ENCODE assay signal across 24 cellular contexts in the genomic region with DNA sequence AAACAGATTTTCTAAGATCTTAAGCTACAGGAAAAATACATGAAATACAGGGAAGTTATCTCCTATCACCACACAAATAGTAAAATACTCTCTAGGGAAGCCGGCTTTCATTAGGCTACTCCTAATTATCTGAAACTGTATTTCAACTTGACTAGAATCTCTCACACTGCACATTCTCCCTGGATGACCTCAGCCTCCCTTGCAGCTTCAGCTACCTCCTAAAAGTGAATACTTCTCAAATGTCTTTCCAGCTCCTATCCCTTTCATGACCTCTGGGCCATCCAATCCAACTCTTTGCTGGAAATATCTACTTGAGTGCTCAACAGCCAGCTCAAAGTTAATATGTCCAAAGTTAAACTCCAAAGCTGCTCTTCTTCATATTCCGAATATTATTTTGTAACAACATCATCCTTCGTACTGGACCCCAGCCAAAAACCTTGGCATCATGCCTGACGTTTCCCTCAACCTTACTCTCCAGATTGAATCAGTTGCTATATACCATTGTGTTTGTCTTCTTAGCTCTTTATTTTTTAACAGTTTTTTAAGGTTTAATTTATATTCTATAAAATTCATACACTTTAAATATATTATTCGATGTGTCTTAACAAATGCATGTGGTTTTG. TPM values are rescaled to one million over a fixed set of nuclear protein-coding genes. Genes with fewer than 3 reads are reported as not detected.
DNase-seq lines count a peak whose midpoint lies in the region; ATAC-seq and TF ChIP-seq lines count a peak whose summit lies in the region.
"Had no signal": no experiment of that assay in that cellular context is flagged by ENCODE, and none has a peak within 500 bp of the region (broad histone marks: within the 10 kb centered on the region; RNA-seq: fewer than 3 reads in every experiment).

No MANE protein-coding gene starts in this region.

- WGBS in gastroesophageal sphincter (ENCODE audit: low coverage in 1 of 2), 2 donors: 45 to 47% methylated on average over 5 of the region's 5 CpGs

- H3K9me3 ChIP-seq in gastroesophageal sphincter (no peaks in the 10 kb centered on the region), tibial artery (no peaks in the 10 kb centered on the region)
- H3K9me3 ChIP-seq: thyroid gland had no signal

- peaks cover 3% of the 10 kb centered on the region for H3K27me3 Mint-ChIP-seq in activated naive CD8-positive, alpha-beta T cell treated with anti-CD3 and anti-CD28 coated beads, Interleukin-2, amount 50 U/mL, for 24 hours

- H3K9me3 Mint-ChIP-seq in activated naive CD8-positive, alpha-beta T cell treated with anti-CD3 and anti-CD28 coated beads, Interleukin-2, amount 50 U/mL, for 24 hours: no peaks in the 10 kb centered on the region
- H3K9me3 Mint-ChIP-seq: neural progenitor cell had no signal

- H3K4me1 Mint-ChIP-seq in activated naive CD8-positive, alpha-beta T cell treated with anti-CD3 and anti-CD28 coated beads, Interleukin-2, amount 50 U/mL, for 24 hours: no peaks in the 10 kb centered on the region
- H3K4me1 Mint-ChIP-seq: neural progenitor cell had no signal

- TF ChIP-seq EP300 in gastroesophageal sphincter (IDR thresholded peaks at IDR 0.05): no peak

- H3K36me3 ChIP-seq in gastroesophageal sphincter: no peaks in the 10 kb centered on the region
- no peaks in the 10 kb centered on the region for H3K36me3 ChIP-seq in tibial artery
- H3K36me3 ChIP-seq: neural progenitor cell, thyroid gland, WERI-Rb-1 had no signal

- H3K4me1 ChIP-seq in gastroesophageal sphincter (peaks cover 0 to 33% (median 4%) of the 10 kb centered on the region in 3 donors), tibial artery (peaks cover 0 to 34% (median 14%) of the 10 kb centered on the region in 4 donors)
- H3K4me1 ChIP-seq: neural progenitor cell had no signal

- H3K27ac ChIP-seq in gastroesophageal sphincter: peak overlapping the region in 3 of 4 donors; percentile 40 to 56 (median 45)
- H3K27ac ChIP-seq in tibial artery: peak overlapping the region; percentile 62 to 72
- H3K27ac ChIP-seq: epithelial cell of prostate, neural progenitor cell, thyroid gland, WERI-Rb-1 had no signal

- no peak for ATAC-seq in gastroesophageal sphincter
- peak; percentile 48 for ATAC-seq in omental fat pad (ENCODE audit: low FRiP score)
- no peak for ATAC-seq in activated naive CD8-positive, alpha-beta T cell treated with anti-CD3 and anti-CD28 coated beads, Interleukin-2, amount 50 U/mL, for 24 hours
- ATAC-seq in GM18868 (IDR thresholded peaks at IDR 0.05; ENCODE audit: unreplicated experiment): no peak
- no peak for ATAC-seq in GM21526 (IDR thresholded peaks at IDR 0.05; ENCODE audit: low FRiP score, unreplicated experiment)
- ATAC-seq: HCT116, Panc1 had no signal

- H3K27ac Mint-ChIP-seq in activated naive CD8-positive, alpha-beta T cell treated with anti-CD3 and anti-CD28 coated beads, Interleukin-2, amount 50 U/mL, for 24 hours: no peak overlapping the region
- H3K27ac Mint-ChIP-seq: neural progenitor cell had no signal

- H3K27me3 ChIP-seq in gastroesophageal sphincter (no peaks in the 10 kb centered on the region), tibial artery (no peaks in the 10 kb centered on the region)
- H3K27me3 ChIP-seq: neural progenitor cell, thyroid gland had no signal

- TF ChIP-seq POLR2A in gastroesophageal sphincter (IDR thresholded peaks at IDR 0.05): no peak

- no peaks in the 10 kb centered on the region for H3K36me3 Mint-ChIP-seq in activated naive CD8-positive, alpha-beta T cell treated with anti-CD3 and anti-CD28 coated beads, Interleukin-2, amount 50 U/mL, for 24 hours (ENCODE audit: low read depth)
- H3K36me3 Mint-ChIP-seq: brain, neural progenitor cell had no signal

- H3K4me3 ChIP-seq in gastroesophageal sphincter (no peak overlapping the region), tibial artery (no peak overlapping the region)
- H3K4me3 ChIP-seq: neural progenitor cell, thyroid gland had no signal

- TF ChIP-seq CTCF in gastroesophageal sphincter (IDR thresholded peaks at IDR 0.05) (no peak), omental fat pad (IDR thresholded peaks at IDR 0.05) (no peak), tibial artery (IDR thresholded peaks at IDR 0.05) (no peak), GM20000 (IDR thresholded peaks at IDR 0.05; ENCODE audit: extremely low read depth, missing control alignments) (no peak)

- no peak overlapping the region for H3K4me3 Mint-ChIP-seq in activated naive CD8-positive, alpha-beta T cell treated with anti-CD3 and anti-CD28 coated beads, Interleukin-2, amount 50 U/mL, for 24 hours
- H3K4me3 Mint-ChIP-seq: brain, neural progenitor cell had no signal

- intact Hi-C loops in tibial artery (cut with DNase I; ENCODE audit: low total_unique reads): no loop called here

- peak; percentile 14 to 55 for DNase-seq in NCI-H446 (lab: John Stamatoyannopoulos, UW)
- DNase-seq in omental fat pad (ENCODE audit: low spot score): peak; percentile 32
- peak in 1 of 2 donors; percentile 27 for DNase-seq in tibial artery
- no peak for DNase-seq in activated naive CD8-positive, alpha-beta T cell treated with anti-CD3 and anti-CD28 coated beads, Interleukin-2, amount 50 U/mL, for 24 hours
- no peak for DNase-seq in GM20000 (ENCODE audit: low spot score)
- DNase-seq: activated CD4-positive, alpha-beta T cell treated with anti-CD3 and anti-CD28 coated beads, Interleukin-2, amount 50 U/mL, for 1 hour; activated T-cell treated with anti-CD3 and anti-CD28 coated beads, Interleukin-2, amount 50 U/mL, for 48 hours; GDM1; kidney glomerular epithelial cell; NCI-H524 treated with DMSO at 0.1 percent for 48 hours; posterior cingulate gyrus; SIG-M5; stimulated activated naive CD4-positive, alpha-beta T cell; T-helper 9 cell; thyroid gland; WERI-Rb-1 had no signal

RNA-seq across cellular contexts. Expression of gene KIF6, which starts 29.4 kb away (rescaled TPM):
- 1 to 10 TPM in 2 of 4 donors, under 1 TPM in 2; 0.47 to 2.3 (median 0.97) TPM for total RNA-seq in gastroesophageal sphincter
- under 1 TPM in 2 of 4 donors, not detected in 2; 0.19 to 0.38 TPM for total RNA-seq in omental fat pad

RNA-seq across cellular contexts. Expression of gene DAAM2, which starts 37.6 kb away (rescaled TPM):
- total RNA-seq in gastroesophageal sphincter (100 to 1,000 TPM; 200 to 373 (median 270) TPM), omental fat pad (100 to 1,000 TPM in 1 of 4 donors, 10 to 100 TPM in 3; 36.5 to 154 (median 54.1) TPM)

Comparison
In these comparisons a context has a peak if more than half of its experiments do, and no peak if none do; other contexts are left out.
1. DNase-seq: peak in NCI-H446 (2 of 2) and omental fat pad (single experiment); none in activated naive CD8-positive, alpha-beta T cell treated with anti-CD3 and anti-CD28 coated beads, Interleukin-2, amount 50 U/mL, for 24 hours (single experiment) and GM20000 (single experiment).